ENCODE assay signal across 8 cellular contexts in genomic region chr4:140048419-140049022, GRCh38.
DNase-seq lines count a peak whose midpoint lies in the region; ATAC-seq and TF ChIP-seq lines count a peak whose summit lies in the region.

No MANE protein-coding gene starts in this region.

- no peaks in the 10 kb centered on the region for H3K36me3 Mint-ChIP-seq in activated CD8-positive, alpha-beta memory T cell treated with anti-CD3 and anti-CD28 coated beads, Interleukin-2, amount 10 ng/mL, durations not matched to agents 7 days and 5 days
- H3K36me3 Mint-ChIP-seq in activated naive CD8-positive, alpha-beta T cell treated with anti-CD3 and anti-CD28 coated beads, Interleukin-2, amount 50 U/mL, for 24 hours (ENCODE audit: low read depth) = no peaks in the 10 kb centered on the region

- H3K36me3 ChIP-seq in liver (ENCODE audit: control insufficient read depth in 4 of 4, insufficient read depth in 3 of 4, low read depth in 1 of 4, low read length in 3 of 4) (no peaks in the 10 kb centered on the region), thoracic aorta (no peaks in the 10 kb centered on the region)

- H3K4me1 Mint-ChIP-seq in activated CD8-positive, alpha-beta memory T cell treated with anti-CD3 and anti-CD28 coated beads, Interleukin-2, amount 10 ng/mL, durations not matched to agents 7 days and 5 days = peaks cover 39% of the 10 kb centered on the region
- peaks cover 44% of the 10 kb centered on the region for H3K4me1 Mint-ChIP-seq in activated naive CD8-positive, alpha-beta T cell treated with anti-CD3 and anti-CD28 coated beads, Interleukin-2, amount 50 U/mL, for 24 hours

- peak overlapping the region in 2 of 3 donors; percentile 34 to 57 for H3K4me3 ChIP-seq in liver (ENCODE audit: low read depth in 1 of 3, low read length in 3 of 3)
- H3K4me3 ChIP-seq in thoracic aorta = peak overlapping the region; percentile 70

- WGBS in liver = 10% methylated on average over 4 of the region's 4 CpGs

- H3K27ac ChIP-seq in liver (ENCODE audit: low read depth in 1 of 2, low read length in 2 of 2) (peak overlapping the region in 1 of 2 donors; percentile 77), thoracic aorta (peak overlapping the region; percentile 31 to 83)

- H3K4me3 Mint-ChIP-seq in activated CD8-positive, alpha-beta memory T cell treated with anti-CD3 and anti-CD28 coated beads, Interleukin-2, amount 10 ng/mL, durations not matched to agents 7 days and 5 days = peak overlapping the region; percentile 71
- H3K4me3 Mint-ChIP-seq in activated naive CD8-positive, alpha-beta T cell treated with anti-CD3 and anti-CD28 coated beads, Interleukin-2, amount 50 U/mL, for 24 hours = peak overlapping the region; percentile 79

- H3K9me3 ChIP-seq in liver (ENCODE audit: control insufficient read depth in 4 of 4, low read length in 3 of 4) (no peaks in the 10 kb centered on the region), thoracic aorta (no peaks in the 10 kb centered on the region)

- H3K27me3 Mint-ChIP-seq in activated CD8-positive, alpha-beta memory T cell treated with anti-CD3 and anti-CD28 coated beads, Interleukin-2, amount 10 ng/mL, durations not matched to agents 7 days and 5 days = peaks cover 50% of the 10 kb centered on the region
- peaks cover 14% of the 10 kb centered on the region for H3K27me3 Mint-ChIP-seq in activated naive CD8-positive, alpha-beta T cell treated with anti-CD3 and anti-CD28 coated beads, Interleukin-2, amount 50 U/mL, for 24 hours

- peak overlapping the region in 1 of 2 donors; percentile 21 for H3K9ac ChIP-seq in liver (ENCODE audit: low read depth in 1 of 2, low read length in 2 of 2)

- TF ChIP-seq RAD21 in liver (IDR thresholded peaks at IDR 0.05) = peak in 1 of 2 donors; percentile 27

- no peak for DNase-seq in activated CD8-positive, alpha-beta memory T cell treated with anti-CD3 and anti-CD28 coated beads, Interleukin-2, amount 10 ng/mL, durations not matched to agents 7 days and 5 days
- no peak for DNase-seq in activated CD8-positive, alpha-beta memory T cell treated with anti-CD3 and anti-CD28 coated beads for 24 hours
- DNase-seq in activated naive CD8-positive, alpha-beta T cell treated with anti-CD3 and anti-CD28 coated beads, Interleukin-2, amount 50 U/mL, for 24 hours = no peak
- no peak for DNase-seq in thoracic aorta (ENCODE audit: low spot score)
- DNase-seq in activated CD4-positive, CD25-positive, alpha-beta regulatory T cell treated with anti-CD3 and anti-CD28 coated beads, Interleukin-2, amount 50 U/mL, for 72 hours = no peak

- H3K4me1 ChIP-seq in liver (ENCODE audit: control insufficient read depth in 4 of 4, insufficient read depth in 4 of 4, low read length in 3 of 4) (peaks cover 0 to 22% (median 15%) of the 10 kb centered on the region in 4 donors), thoracic aorta (ENCODE audit: control insufficient read depth in 1 of 2, low read depth in 2 of 2) (peaks cover 4 to 46% of the 10 kb centered on the region in 2 donors)

- peak overlapping the region; percentile 29 for H3K27ac Mint-ChIP-seq in activated CD8-positive, alpha-beta memory T cell treated with anti-CD3 and anti-CD28 coated beads, Interleukin-2, amount 10 ng/mL, durations not matched to agents 7 days and 5 days
- H3K27ac Mint-ChIP-seq in activated naive CD8-positive, alpha-beta T cell treated with anti-CD3 and anti-CD28 coated beads, Interleukin-2, amount 50 U/mL, for 24 hours = no peak overlapping the region

- TF ChIP-seq CTCF in liver (IDR thresholded peaks at IDR 0.05; ENCODE audit: low read depth, low read length, missing input control) (no peak), thoracic aorta (IDR thresholded peaks at IDR 0.05) (no peak)

- no peak for ATAC-seq in activated CD8-positive, alpha-beta memory T cell treated with anti-CD3 and anti-CD28 coated beads, Interleukin-2, amount 10 ng/mL, durations not matched to agents 7 days and 5 days
- ATAC-seq in activated naive CD8-positive, alpha-beta T cell treated with anti-CD3 and anti-CD28 coated beads, Interleukin-2, amount 50 U/mL, for 24 hours = no peak
- ATAC-seq in thoracic aorta (ENCODE audit: insufficient number of reproducible peaks, low FRiP score, low read depth) (no peak), GM19397 (IDR thresholded peaks at IDR 0.05; ENCODE audit: unreplicated experiment) (no peak), HG02938 (IDR thresholded peaks at IDR 0.05; ENCODE audit: unreplicated experiment) (no peak)

- CTCF ChIA-PET in activated CD8-positive, alpha-beta memory T cell treated with anti-CD3 and anti-CD28 coated beads, Interleukin-2, amount 10 ng/mL, durations not matched to agents 7 days and 5 days (lab: Charles Lee) = interaction anchor here (0.7 to 5.0 kb wide), 10 partner anchors 11 to 391 kb away, joined by 3 to 40 read pairs (median 4); partner anchors contain the start of gene MAML3

- no peaks in the 10 kb centered on the region for H3K9me3 Mint-ChIP-seq in activated CD8-positive, alpha-beta memory T cell treated with anti-CD3 and anti-CD28 coated beads, Interleukin-2, amount 10 ng/mL, durations not matched to agents 7 days and 5 days (ENCODE audit: low read depth)
- no peaks in the 10 kb centered on the region for H3K9me3 Mint-ChIP-seq in activated naive CD8-positive, alpha-beta T cell treated with anti-CD3 and anti-CD28 coated beads, Interleukin-2, amount 50 U/mL, for 24 hours

- H3K27me3 ChIP-seq in liver (ENCODE audit: control insufficient read depth in 4 of 4, insufficient read depth in 4 of 4, low read length in 3 of 4) (no peaks in the 10 kb centered on the region), thoracic aorta (replicated peaks; ENCODE audit: insufficient read depth) (no peaks in the 10 kb centered on the region)

TF ChIP-seq in liver, 16 proteins besides CTCF, POLR2A, EP300 and RAD21:
- TF ChIP-seq HNF4A (conservative IDR thresholded peaks at IDR 0.05) (no peak), JUND (IDR thresholded peaks at IDR 0.05) (no peak), GABPA (IDR thresholded peaks at IDR 0.05 in 1 of 2, conservative IDR thresholded peaks at IDR 0.05 in 1 of 2) (no peak), SP1 (IDR thresholded peaks at IDR 0.05) (peak; percentile 15), TAF1 (conservative IDR thresholded peaks at IDR 0.05) (no peak), MAX (IDR thresholded peaks at IDR 0.05) (no peak), YY1 (IDR thresholded peaks at IDR 0.05) (no peak), NR2F2 (IDR thresholded peaks at IDR 0.05) (no peak), EGR1 (IDR thresholded peaks at IDR 0.05; ENCODE audit: low read depth in 2 of 2) (no peak)
